ENCODE assay signal across 8 cellular contexts in the genomic region with DNA sequence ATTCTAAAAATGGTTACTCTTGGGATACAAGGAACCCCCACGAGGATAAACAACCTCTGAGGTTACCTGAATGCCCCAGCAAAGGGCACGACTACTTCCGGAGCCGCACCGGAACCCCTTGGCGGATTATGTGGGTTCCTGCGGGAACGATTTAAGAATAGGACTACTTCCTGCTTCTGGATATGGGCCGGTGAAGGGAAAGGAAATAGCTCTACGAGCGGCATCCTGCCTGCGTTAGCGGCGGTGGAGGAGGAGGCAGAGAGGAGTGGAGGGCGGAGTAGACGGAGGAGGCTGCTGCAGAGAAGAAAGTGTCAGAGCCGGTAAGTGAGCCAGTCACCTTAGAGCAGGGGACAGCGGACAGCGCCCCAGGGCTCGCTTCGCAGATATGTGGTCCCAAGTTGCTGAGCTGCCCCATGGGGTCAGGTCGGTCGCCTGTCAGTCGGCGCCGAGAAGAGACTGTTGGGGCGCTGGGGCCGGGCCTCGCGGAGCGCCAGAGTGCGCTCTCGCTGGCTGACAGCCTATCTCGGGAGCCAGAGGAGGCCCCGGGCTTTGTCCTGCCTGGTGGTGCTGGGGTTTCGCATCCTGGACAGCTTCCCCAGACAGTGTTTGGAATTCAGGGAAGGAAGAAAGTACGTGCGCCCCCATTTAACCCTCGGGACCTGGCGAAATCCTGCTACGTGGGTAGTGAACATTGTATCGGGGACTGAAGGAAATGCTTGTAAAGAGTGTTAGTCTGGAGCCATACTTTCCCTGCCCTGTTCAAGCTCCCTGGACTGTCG. TPM values are rescaled to one million over a fixed set of nuclear protein-coding genes. Genes with fewer than 3 reads are reported as not detected.
DNase-seq lines count a peak whose midpoint lies in the region; ATAC-seq, FAIRE-seq and TF ChIP-seq lines count a peak whose summit lies in the region.

A gene with protein sequence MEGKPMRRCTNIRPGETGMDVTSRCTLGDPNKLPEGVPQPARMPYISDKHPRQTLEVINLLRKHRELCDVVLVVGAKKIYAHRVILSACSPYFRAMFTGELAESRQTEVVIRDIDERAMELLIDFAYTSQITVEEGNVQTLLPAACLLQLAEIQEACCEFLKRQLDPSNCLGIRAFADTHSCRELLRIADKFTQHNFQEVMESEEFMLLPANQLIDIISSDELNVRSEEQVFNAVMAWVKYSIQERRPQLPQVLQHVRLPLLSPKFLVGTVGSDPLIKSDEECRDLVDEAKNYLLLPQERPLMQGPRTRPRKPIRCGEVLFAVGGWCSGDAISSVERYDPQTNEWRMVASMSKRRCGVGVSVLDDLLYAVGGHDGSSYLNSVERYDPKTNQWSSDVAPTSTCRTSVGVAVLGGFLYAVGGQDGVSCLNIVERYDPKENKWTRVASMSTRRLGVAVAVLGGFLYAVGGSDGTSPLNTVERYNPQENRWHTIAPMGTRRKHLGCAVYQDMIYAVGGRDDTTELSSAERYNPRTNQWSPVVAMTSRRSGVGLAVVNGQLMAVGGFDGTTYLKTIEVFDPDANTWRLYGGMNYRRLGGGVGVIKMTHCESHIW (plus strand): TSS at position 223 of the 779 bp plus-strand sequence. CDS start 1,063 bp downstream, outside the sequence.

- peak; percentile 8 for FAIRE-seq in HepG2 (lab: Jason Lieb, UNC)

- peak within 1 kb of the TSS; percentile 87 for H3K4me2 ChIP-seq in HepG2 (ENCODE audit: low read depth, low read length)

- peak; percentile 74 to 81 for TF ChIP-seq POLR2A in HepG2 (IDR thresholded peaks at IDR 0.05; ENCODE audit: insufficient read depth in 1 of 2, low read depth in 2 of 2, low read length in 2 of 2)

- CTCF ChIA-PET in HepG2 (lab: Yijun Ruan, JAX; ENCODE audit: low intra/inter-chr PET ratio, low total read pairs) = no interaction called here

- H3K27ac ChIP-seq in HepG2 (ENCODE audit: extremely low read length, insufficient read depth, low read length) = peak within 1 kb of the TSS; percentile 74

- H3K9ac ChIP-seq in HepG2 (ENCODE audit: insufficient read depth, low read depth, low read length) = peak within 1 kb of the TSS; percentile 82

- H3K4me3 ChIP-seq in HepG2 (replicated peaks in 1 of 3; ENCODE audit: insufficient read depth in 1 of 3, low read depth in 2 of 3, low read length in 3 of 3) = peak within 1 kb of the TSS; percentile 74 to 97 (median 84)

- no peaks in the 10 kb centered on the region for H3K36me3 ChIP-seq in HepG2 (replicated peaks in 1 of 2; ENCODE audit: control insufficient read depth in 1 of 2, insufficient read depth in 2 of 2, low read length in 2 of 2)

- POLR2A ChIA-PET in HepG2 (lab: Yijun Ruan, JAX) = interaction anchor here (1.0 to 2.2 kb wide), 8 partner anchors 51 to 1284 kb away, joined by 3 to 19 read pairs (median 6); a partner anchor contains a TSS

- H3K9me3 Mint-ChIP-seq in CD14-positive monocyte = peaks cover 0 to 11% (median 2%) of the 10 kb centered on the region in 7 donors

- peaks cover 31% of the 10 kb centered on the region for H3K4me1 ChIP-seq in HepG2 (ENCODE audit: insufficient read depth, low read length)

- H2AFZ ChIP-seq in HepG2 (ENCODE audit: low read length) = peak within 1 kb of the TSS; percentile 99

- in situ Hi-C loops in HepG2 (cut with HindIII; ENCODE audit: extremely low pct_ligation_motif_present, low pct_unique_long_range_greater_than_20kb) = loop anchor here (10.0 kb wide), 1 partner anchor 110 kb away; a partner anchor contains a TSS

- H3K4me3 Mint-ChIP-seq in CD14-positive monocyte = peak within 1 kb of the TSS; percentile 94 to 99

- H3K36me3 Mint-ChIP-seq in CD14-positive monocyte = peaks cover 4 to 17% of the 10 kb centered on the region in 2 donors

- H3K79me2 ChIP-seq in HepG2 (ENCODE audit: insufficient read depth, low read length) = peaks cover 21% of the 10 kb centered on the region

- no peak for TF ChIP-seq CTCF in CD14-positive monocyte (IDR thresholded peaks at IDR 0.05)
- peak; percentile 41 for TF ChIP-seq CTCF in HepG2 (CRISPR knock-in tag; IDR thresholded peaks at IDR 0.05)

- TF ChIP-seq EP300 in HepG2 (IDR thresholded peaks at IDR 0.05; ENCODE audit: low read depth in 2 of 2, low read length in 2 of 2) (peak in 1 of 2 experiments; percentile 59; a peak in 2 of 4 replicates), HepG2 (CRISPR knock-in tag; IDR thresholded peaks at IDR 0.05; ENCODE audit: borderline replicate concordance) (peak; percentile 16; the same call in 1 of the 2 replicates)

- peak within 1 kb of the TSS; percentile 90 to 97 (median 96) for H3K27ac Mint-ChIP-seq in CD14-positive monocyte

- peaks cover 0 to 4% of the 10 kb centered on the region in 2 experiments; a peak in 2 of 5 replicates for H3K27me3 ChIP-seq in HepG2 (ENCODE audit: control insufficient read depth in 1 of 2, insufficient read depth in 2 of 2, low read length in 2 of 2)

- no peak; the same call in 1 of the 2 replicates for TF ChIP-seq RAD21 in HepG2 (CRISPR knock-in tag; IDR thresholded peaks at IDR 0.05)

- no peaks in the 10 kb centered on the region for H3K9me3 ChIP-seq in HepG2 (ENCODE audit: low read length)

- DNase-seq in CD14-positive monocyte (ENCODE audit: low spot score) = peak; percentile 73
- peak; percentile 71 for DNase-seq in NCI-H748 treated with DMSO at 0.1 percent for 48 hours (lab: John Stamatoyannopoulos, UW)
- DNase-seq in activated CD4-positive, alpha-beta T cell treated with anti-CD3 and anti-CD28 coated beads, Interleukin-2, amount 50 U/mL, for 24 hours (ENCODE audit: low read depth in 1 of 2, low spot score in 1 of 2) = peak; percentile 72 to 86
- DNase-seq in dermis microvascular lymphatic vessel endothelial cell (ENCODE audit: low read depth in 2 of 2) = peak; percentile 79 to 89
- peak; percentile 89 for DNase-seq in HepG2 (ENCODE audit: low spot score)
- peak; percentile 73 for DNase-seq in stimulated activated CD4-positive, alpha-beta T cell treated with anti-CD3 and anti-CD28 coated beads, Interleukin-4, amount 100 ng/mL, for 1 hour

- intact Hi-C loops in CD14-positive monocyte (cut with micrococcal nuclease) (loop anchor here in 1 of 2 donors (10.0 kb wide), 1 partner anchor 280 kb away; no protein-coding TSS in a partner anchor), HepG2 (cut with micrococcal nuclease; ENCODE audit: unreplicated experiment) (loop anchor here (1.0 to 10.0 kb wide), 3 partner anchors 109 to 970 kb away; a partner anchor contains a TSS)

- BruUV-seq in HepG2 (replicated peaks; lab: Mats Ljungman, UMichigan) = TSS peak; percentile 76

- 0% methylated on average over 21 of the region's 43 CpGs for WGBS in HepG2 (ENCODE audit: low lambda C conversion rate)

- H4K20me1 ChIP-seq in HepG2 (ENCODE audit: insufficient read depth, low read length) = no peaks in the 10 kb centered on the region

- H3K4me1 Mint-ChIP-seq in CD14-positive monocyte = peaks cover 18% of the 10 kb centered on the region

- H3K27me3 Mint-ChIP-seq in CD14-positive monocyte (ENCODE audit: low read depth in 3 of 3) = peaks cover 7 to 16% (median 12%) of the 10 kb centered on the region in 3 donors

- peak; percentile 91 for ATAC-seq in GM19372 (IDR thresholded peaks at IDR 0.05; ENCODE audit: low read depth, unreplicated experiment)
- peak; percentile 93 for ATAC-seq in HG03558 (IDR thresholded peaks at IDR 0.05; ENCODE audit: extremely low read depth, unreplicated experiment)
- peak; percentile 98 for ATAC-seq in HepG2

TF ChIP-seq in HepG2, 621 proteins besides CTCF, POLR2A, EP300 and RAD21 (continues in another document):
- TF ChIP-seq, protein P1, sequence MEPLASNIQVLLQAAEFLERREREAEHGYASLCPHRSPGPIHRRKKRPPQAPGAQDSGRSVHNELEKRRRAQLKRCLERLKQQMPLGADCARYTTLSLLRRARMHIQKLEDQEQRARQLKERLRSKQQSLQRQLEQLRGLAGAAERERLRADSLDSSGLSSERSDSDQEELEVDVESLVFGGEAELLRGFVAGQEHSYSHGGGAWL (CRISPR knock-in tag; IDR thresholded peaks at IDR 0.05) = peak; percentile 75; the same call in 1 of the 2 replicates
- TF ChIP-seq, protein P2, sequence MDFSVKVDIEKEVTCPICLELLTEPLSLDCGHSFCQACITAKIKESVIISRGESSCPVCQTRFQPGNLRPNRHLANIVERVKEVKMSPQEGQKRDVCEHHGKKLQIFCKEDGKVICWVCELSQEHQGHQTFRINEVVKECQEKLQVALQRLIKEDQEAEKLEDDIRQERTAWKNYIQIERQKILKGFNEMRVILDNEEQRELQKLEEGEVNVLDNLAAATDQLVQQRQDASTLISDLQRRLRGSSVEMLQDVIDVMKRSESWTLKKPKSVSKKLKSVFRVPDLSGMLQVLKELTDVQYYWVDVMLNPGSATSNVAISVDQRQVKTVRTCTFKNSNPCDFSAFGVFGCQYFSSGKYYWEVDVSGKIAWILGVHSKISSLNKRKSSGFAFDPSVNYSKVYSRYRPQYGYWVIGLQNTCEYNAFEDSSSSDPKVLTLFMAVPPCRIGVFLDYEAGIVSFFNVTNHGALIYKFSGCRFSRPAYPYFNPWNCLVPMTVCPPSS (IDR thresholded peaks at IDR 0.05) = no peak
- TF ChIP-seq ZNF549 (CRISPR knock-in tag; IDR thresholded peaks at IDR 0.05) (no peak), HNRNPH1 (optimal IDR thresholded peaks at IDR 0.05; ENCODE audit: low read depth, low read length) (no peak)

RNA-seq across cellular contexts. Expression of the gene that starts here (rescaled TPM):
- polyA plus RNA-seq in CD14-positive monocyte (1 to 10 TPM; 6.5 to 8.2 TPM), HepG2 (2011; rRNA removed) (7.4 and 7.6 TPM in 2 replicates)
- total RNA-seq in dermis microvascular lymphatic vessel endothelial cell (27.7 and 34.5 TPM in 2 replicates), HepG2 (2016; rRNA removed; fragmentation: Illumina TruSeq; extraction: Trizol) (14.3 and 18.8 TPM in 2 replicates)
- total RNA-seq in HepG2 (2016; cell fraction: cytosol; rRNA removed; fragmentation: Illumina TruSeq; extraction: Trizol; ENCODE audit: low read depth) = 2.4 and 2.5 TPM in 2 replicates
- 14.9 and 16.8 TPM in 2 replicates for total RNA-seq in HepG2 (2016; cell fraction: insoluble cytoplasmic fraction; rRNA removed; fragmentation: Illumina TruSeq; extraction: Trizol)
- total RNA-seq in HepG2 (2016; cell fraction: membrane; rRNA removed; fragmentation: Illumina TruSeq; extraction: Trizol) = 4.0 and 4.7 TPM in 2 replicates
- total RNA-seq in HepG2 (2016; cell fraction: nucleus; rRNA removed; fragmentation: Illumina TruSeq; extraction: Trizol) = 14.8 and 15.8 TPM in 2 replicates
- polyA plus RNA-seq in HepG2 (2011; cell fraction: cytosol; rRNA removed) = 4.5 and 6.7 TPM in 2 replicates
- polyA plus RNA-seq in HepG2 (2011; cell fraction: nucleus; rRNA removed) = 7.4 and 7.5 TPM in 2 replicates
- 7.7 and 9.3 TPM in 2 replicates for polyA plus RNA-seq in HepG2 (2012)
- polyA plus RNA-seq in HepG2 (2016; cell fraction: cytosol; fragmentation: Illumina TruSeq; extraction: Trizol; ENCODE audit: low read depth) = 0.67 and 0.69 TPM in 2 replicates
- 12.9 and 13.2 TPM in 2 replicates for polyA plus RNA-seq in HepG2 (2016; cell fraction: insoluble cytoplasmic fraction; fragmentation: Illumina TruSeq; extraction: Trizol; ENCODE audit: low read depth)
- polyA plus RNA-seq in HepG2 (2016; cell fraction: membrane; fragmentation: Illumina TruSeq; extraction: Trizol; ENCODE audit: low read depth) = 1.3 and 1.6 TPM in 2 replicates
- polyA plus RNA-seq in HepG2 (2016; cell fraction: nucleus; fragmentation: Illumina TruSeq; extraction: Trizol; ENCODE audit: insufficient read depth, low read depth) = 9.9 and 10.8 TPM in 2 replicates
- 7.8 and 22.8 TPM in 2 replicates for polyA minus RNA-seq in HepG2 (2011; rRNA and poly(A)+ RNA removed; ENCODE audit: low replicate concordance)
- 4.9 TPM in 2 replicates for polyA minus RNA-seq in HepG2 (2011; cell fraction: cytosol; rRNA and poly(A)+ RNA removed)
- 20.4 and 23.3 TPM in 2 replicates for polyA minus RNA-seq in HepG2 (2011; cell fraction: nucleus; rRNA and poly(A)+ RNA removed)

Comparison
In these comparisons a context has a peak if more than half of its experiments do, and no peak if none do; other contexts are left out.
1. Peak in every context shown above with its lines: DNase-seq, ATAC-seq, H3K4me3 ChIP-seq and H3K27ac ChIP-seq.